Comparison of ENCODE assay signal across 10 cellular contexts in genomic region chr2:149648282-149649030, GRCh38.
DNase-seq lines count a peak whose midpoint lies in the region; ATAC-seq, FAIRE-seq and TF ChIP-seq lines count a peak whose summit lies in the region.
"Had no signal": no experiment of that assay in that cellular context is flagged by ENCODE, and none has a peak within 500 bp of the region (broad histone marks: within the 10 kb centered on the region; RNA-seq: fewer than 3 reads in every experiment).

No MANE protein-coding gene starts in this region.

- CTCF ChIA-PET in activated CD4-positive, alpha-beta T cell treated with anti-CD3 and anti-CD28 coated beads, Interleukin-2, amount 10 ng/mL, durations not matched to agents 7 days and 5 days (lab: Charles Lee) = no interaction called here

- H3K4me1 Mint-ChIP-seq in activated CD4-positive, alpha-beta T cell treated with anti-CD3 and anti-CD28 coated beads, Interleukin-2, amount 10 ng/mL, durations not matched to agents 7 days and 5 days = no peaks in the 10 kb centered on the region
- H3K4me1 Mint-ChIP-seq: activated naive CD8-positive, alpha-beta T cell treated with anti-CD3 and anti-CD28 coated beads, Interleukin-2, amount 10 ng/mL, durations not matched to agents 7 days and 5 days had no signal

- TF ChIP-seq POLR2A in GM12892 (IDR thresholded peaks at IDR 0.05; ENCODE audit: low read depth, low read length) = no peak

- no peak overlapping the region for H3K4me3 Mint-ChIP-seq in activated CD4-positive, alpha-beta T cell treated with anti-CD3 and anti-CD28 coated beads, Interleukin-2, amount 10 ng/mL, durations not matched to agents 7 days and 5 days
- H3K4me3 Mint-ChIP-seq: activated naive CD8-positive, alpha-beta T cell treated with anti-CD3 and anti-CD28 coated beads, Interleukin-2, amount 10 ng/mL, durations not matched to agents 7 days and 5 days had no signal

- H3K27ac Mint-ChIP-seq in activated CD4-positive, alpha-beta T cell treated with anti-CD3 and anti-CD28 coated beads, Interleukin-2, amount 10 ng/mL, durations not matched to agents 7 days and 5 days = no peak overlapping the region
- H3K27ac Mint-ChIP-seq: activated naive CD8-positive, alpha-beta T cell treated with anti-CD3 and anti-CD28 coated beads, Interleukin-2, amount 10 ng/mL, durations not matched to agents 7 days and 5 days had no signal

- H3K27me3 Mint-ChIP-seq in activated CD4-positive, alpha-beta T cell treated with anti-CD3 and anti-CD28 coated beads, Interleukin-2, amount 10 ng/mL, durations not matched to agents 7 days and 5 days = no peaks in the 10 kb centered on the region

- H3K9me3 Mint-ChIP-seq in activated CD4-positive, alpha-beta T cell treated with anti-CD3 and anti-CD28 coated beads, Interleukin-2, amount 10 ng/mL, durations not matched to agents 7 days and 5 days = peaks cover 2% of the 10 kb centered on the region

- POLR2A ChIA-PET in activated CD4-positive, alpha-beta T cell treated with anti-CD3 and anti-CD28 coated beads, Interleukin-2, amount 10 ng/mL, durations not matched to agents 7 days and 5 days (lab: Charles Lee) = no interaction called here

- ATAC-seq in HG02623 (IDR thresholded peaks at IDR 0.05; ENCODE audit: unreplicated experiment) = no peak

- FAIRE-seq in G401.6 (lab: Jason Lieb, UNC) = peak; percentile 85
- FAIRE-seq in GM12892 (lab: Jason Lieb, UNC) = no peak

- DNase-seq in SW480 (ENCODE audit: low spot score) = peak; percentile 6
- peak; percentile 99 for DNase-seq in foreskin melanocyte
- DNase-seq in pulmonary artery endothelial cell (ENCODE audit: low read depth, low spot score) = peak; percentile 78
- DNase-seq in activated CD4-positive, alpha-beta T cell treated with anti-CD3 and anti-CD28 coated beads, Interleukin-2, amount 10 ng/mL, durations not matched to agents 7 days and 5 days = no peak
- DNase-seq in NCI-H2029 (lab: John Stamatoyannopoulos, UW) = no peak
- no peak for DNase-seq in GM12892 (ENCODE audit: insufficient read length)
- DNase-seq: activated naive CD8-positive, alpha-beta T cell treated with anti-CD3 and anti-CD28 coated beads, Interleukin-2, amount 10 ng/mL, durations not matched to agents 7 days and 5 days; MM.1S had no signal

- no peaks in the 10 kb centered on the region for H3K36me3 Mint-ChIP-seq in activated CD4-positive, alpha-beta T cell treated with anti-CD3 and anti-CD28 coated beads, Interleukin-2, amount 10 ng/mL, durations not matched to agents 7 days and 5 days (ENCODE audit: low read depth)
- H3K36me3 Mint-ChIP-seq: activated naive CD8-positive, alpha-beta T cell treated with anti-CD3 and anti-CD28 coated beads, Interleukin-2, amount 10 ng/mL, durations not matched to agents 7 days and 5 days had no signal

Comparison
In these comparisons a context has a peak if more than half of its experiments do, and no peak if none do; other contexts are left out.
1. DNase-seq: peak in SW480 (single experiment), foreskin melanocyte (single experiment) and pulmonary artery endothelial cell (single experiment); none in activated CD4-positive, alpha-beta T cell treated with anti-CD3 and anti-CD28 coated beads, Interleukin-2, amount 10 ng/mL, durations not matched to agents 7 days and 5 days (single experiment), NCI-H2029 (single experiment) and GM12892 (single experiment).